20 cellular contexts compared by ENCODE assay signal in genomic region chr5:56279291-56279690, GRCh38. TPM values are rescaled to one million over a fixed set of nuclear protein-coding genes. Genes with fewer than 3 reads are reported as not detected.
DNase-seq lines count a peak whose midpoint lies in the region; ATAC-seq and TF ChIP-seq lines count a peak whose summit lies in the region.
"Had no signal": no experiment of that assay in that cellular context is flagged by ENCODE, and none has a peak within 500 bp of the region (broad histone marks: within the 10 kb centered on the region; RNA-seq: fewer than 3 reads in every experiment).

No MANE protein-coding gene starts in this region.

- H3K4me1 Mint-ChIP-seq in HFFc6 (ENCODE audit: low read depth) (no peaks in the 10 kb centered on the region), osteocyte (ENCODE audit: unreplicated experiment) (no peaks in the 10 kb centered on the region), endodermal cell (peaks cover 1% of the 10 kb centered on the region)
- H3K4me1 Mint-ChIP-seq in effector memory CD8-positive, alpha-beta T cell (ENCODE audit: low read depth in 2 of 2), result no peaks in the 10 kb centered on the region

- H3K4me3 Mint-ChIP-seq in HFFc6 (0 out of 2 replicates have a peak overlapping the region, but pooled peaks have one; percentile 2), osteocyte (ENCODE audit: unreplicated experiment) (no peak overlapping the region), endodermal cell (no peak overlapping the region)
- H3K4me3 Mint-ChIP-seq in effector memory CD8-positive, alpha-beta T cell, result no peak overlapping the region
- H3K4me3 Mint-ChIP-seq: T-helper 1 cell treated with Interleukin-12 subunit alpha and Interleukin-12 subunit beta and Interleukin-4 antibody, amounts not matched to agents 30 μg/mL and 1 μg/mL, for 36 hours had no signal

- intact Hi-C loops in left ventricle myocardium inferior (cut with micrococcal nuclease), result no loop called here

- peak overlapping the region; percentile 73; the same call in 1 of the 2 replicates for H3K27ac Mint-ChIP-seq in HFFc6
- peak overlapping the region; percentile 83 for H3K27ac Mint-ChIP-seq in osteocyte (ENCODE audit: unreplicated experiment)
- H3K27ac Mint-ChIP-seq in endodermal cell, result no peak overlapping the region
- H3K27ac Mint-ChIP-seq in effector memory CD8-positive, alpha-beta T cell, result no peak overlapping the region
- H3K27ac Mint-ChIP-seq: T-helper 1 cell treated with Interleukin-12 subunit alpha and Interleukin-12 subunit beta and Interleukin-4 antibody, amounts not matched to agents 30 μg/mL and 1 μg/mL, for 36 hours had no signal

- H3K27ac ChIP-seq in left ventricle myocardium inferior (replicated peaks) (peak overlapping the region; percentile 18), endodermal cell (ENCODE audit: low read depth, low read length) (no peak overlapping the region)
- H3K27ac ChIP-seq: dorsolateral prefrontal cortex, VCaP had no signal

- no peak for TF ChIP-seq CTCF in HFFc6 (IDR thresholded peaks at IDR 0.05)
- no peak for TF ChIP-seq CTCF in left ventricle myocardium inferior (IDR thresholded peaks at IDR 0.05; ENCODE audit: borderline replicate concordance)
- TF ChIP-seq CTCF in osteocyte (IDR thresholded peaks at IDR 0.05), result no peak
- TF ChIP-seq CTCF in endodermal cell (conservative IDR thresholded peaks at IDR 0.05), result no peak

- H3K4me3 ChIP-seq in left ventricle myocardium inferior (no peak overlapping the region), endodermal cell (ENCODE audit: low read length) (no peak overlapping the region)
- H3K4me3 ChIP-seq: dorsolateral prefrontal cortex, mucosa of descending colon had no signal

- H3K9me3 Mint-ChIP-seq in HFFc6, result no peaks in the 10 kb centered on the region
- H3K9me3 Mint-ChIP-seq in osteocyte (ENCODE audit: unreplicated experiment), result no peaks in the 10 kb centered on the region
- no peaks in the 10 kb centered on the region for H3K9me3 Mint-ChIP-seq in endodermal cell
- no peaks in the 10 kb centered on the region for H3K9me3 Mint-ChIP-seq in effector memory CD8-positive, alpha-beta T cell
- H3K9me3 Mint-ChIP-seq: T-helper 1 cell treated with Interleukin-12 subunit alpha and Interleukin-12 subunit beta and Interleukin-4 antibody, amounts not matched to agents 30 μg/mL and 1 μg/mL, for 36 hours had no signal

- H3K4me1 ChIP-seq in left ventricle myocardium inferior (peaks cover 22% of the 10 kb centered on the region), endodermal cell (ENCODE audit: control insufficient read depth, insufficient read depth, low read length) (no peaks in the 10 kb centered on the region)

- H3K36me3 Mint-ChIP-seq in HFFc6 (ENCODE audit: low read depth) (no peaks in the 10 kb centered on the region), osteocyte (ENCODE audit: unreplicated experiment) (no peaks in the 10 kb centered on the region), endodermal cell (ENCODE audit: low read depth) (no peaks in the 10 kb centered on the region)
- H3K36me3 Mint-ChIP-seq in effector memory CD8-positive, alpha-beta T cell (ENCODE audit: insufficient read depth), result no peaks in the 10 kb centered on the region

- WGBS in endodermal cell (ENCODE audit: insufficient coverage in 1 of 2, insufficient read length in 1 of 2), 2 experiments, result 90 to 92% methylated on average over 6 of the region's 6 CpGs

- no peaks in the 10 kb centered on the region for H3K27me3 ChIP-seq in left ventricle myocardium inferior (ENCODE audit: low read depth)
- peaks cover 65% of the 10 kb centered on the region for H3K27me3 ChIP-seq in endodermal cell (ENCODE audit: control insufficient read depth, insufficient read depth, low read length, poor library complexity, severe bottlenecking)
- H3K27me3 ChIP-seq: dorsolateral prefrontal cortex had no signal

- H3K9ac ChIP-seq in endodermal cell (ENCODE audit: extremely low read depth, low read length, poor library complexity, severe bottlenecking), result no peak overlapping the region

- no peaks in the 10 kb centered on the region for H3K36me3 ChIP-seq in left ventricle myocardium inferior
- H3K36me3 ChIP-seq in endodermal cell (ENCODE audit: control insufficient read depth, insufficient read depth, low read length), result no peaks in the 10 kb centered on the region

- H3K9me3 ChIP-seq in left ventricle myocardium inferior (replicated peaks) (peaks cover 7% of the 10 kb centered on the region), endodermal cell (ENCODE audit: control insufficient read depth, low read length) (peaks cover 17% of the 10 kb centered on the region)
- H3K9me3 ChIP-seq: mucosa of descending colon had no signal

- ATAC-seq in SK-N-SH treated with all-trans-retinoic acid at 6 μM for 48 hours, result peak; percentile 6; the same call in 2 of the 3 replicates
- ATAC-seq in effector memory CD8-positive, alpha-beta T cell (replicated peaks), result no peak
- ATAC-seq: mucosa of descending colon had no signal

- no peaks in the 10 kb centered on the region for H3K27me3 Mint-ChIP-seq in HFFc6 (ENCODE audit: insufficient read depth)
- H3K27me3 Mint-ChIP-seq in osteocyte (ENCODE audit: unreplicated experiment), result no peaks in the 10 kb centered on the region
- H3K27me3 Mint-ChIP-seq in endodermal cell (ENCODE audit: insufficient read depth), result peaks cover 39% of the 10 kb centered on the region
- peaks cover 0 to 7% of the 10 kb centered on the region in 2 donors for H3K27me3 Mint-ChIP-seq in effector memory CD8-positive, alpha-beta T cell

- no peak for DNase-seq in HFFc6
- no peak for DNase-seq in left ventricle myocardium inferior
- no peak for DNase-seq in osteocyte (ENCODE audit: extremely low spot score, unreplicated experiment)
- no peak for DNase-seq in endodermal cell
- DNase-seq in activated gamma-delta T cell (lab: John Stamatoyannopoulos, UW), result no peak
- no peak for DNase-seq in effector memory CD8-positive, alpha-beta T cell
- DNase-seq in NCI-H1694 (lab: John Stamatoyannopoulos, UW), result no peak
- DNase-seq: activated gamma-delta T cell treated with Interleukin-2 at 50 U/mL for 16 hours, caudate nucleus, dorsolateral prefrontal cortex, erythroblast, mucosa of descending colon, NCI-H1105, NCI-H2107, NCI-H69, SHP77 treated with DMSO at 0.1 percent for 48 hours had no signal

TF ChIP-seq in SK-N-SH treated with all-trans-retinoic acid at 6 μM for 48 hours, 23 proteins besides CTCF, POLR2A, EP300 and RAD21 (continues in another document):
- TF ChIP-seq PPARA (CRISPR knock-in tag; IDR thresholded peaks at IDR 0.05; ENCODE audit: borderline replicate concordance) (no peak), TSHZ2 (CRISPR knock-in tag; IDR thresholded peaks at IDR 0.05) (no peak), BACH2 (CRISPR knock-in tag; IDR thresholded peaks at IDR 0.05; ENCODE audit: borderline replicate concordance) (no peak), ISL1 (CRISPR knock-in tag; IDR thresholded peaks at IDR 0.05) (no peak), SNAI2 (CRISPR knock-in tag; IDR thresholded peaks at IDR 0.05) (no peak), POU6F1 (CRISPR knock-in tag; IDR thresholded peaks at IDR 0.05; ENCODE audit: borderline replicate concordance, low read depth) (no peak), CREB5 (CRISPR knock-in tag; IDR thresholded peaks at IDR 0.05; ENCODE audit: low read depth) (no peak)

RNA-seq across cellular contexts. Expression of gene ANKRD55, which starts 46.2 kb away (rescaled TPM):
- not detected for total RNA-seq in HFFc6 (2021; fragmentation: NEBNext Ultra II Directional; extraction: Animal tissue kit (Norgen Biotek cat#: 25700))
- 0.27 TPM for total RNA-seq in left ventricle myocardium inferior
- not detected in 2 replicates for total RNA-seq in osteocyte
- under 1 TPM; 0.27 to 0.29 TPM for total RNA-seq in endodermal cell
- 0.32 TPM for polyA plus RNA-seq in endodermal cell (2013, experiment 1 of 2)
- polyA plus RNA-seq in endodermal cell (2013, experiment 2 of 2), result 0.25 TPM
- total RNA-seq: LHCN-M2 had no signal

Comparison
In these comparisons a context has a peak if more than half of its experiments do, and no peak if none do; other contexts are left out.
1. H3K27ac Mint-ChIP-seq: peak in HFFc6 (single experiment) and osteocyte (single experiment); none in endodermal cell (single experiment) and effector memory CD8-positive, alpha-beta T cell (0 of 2).